In the genomic region with DNA sequence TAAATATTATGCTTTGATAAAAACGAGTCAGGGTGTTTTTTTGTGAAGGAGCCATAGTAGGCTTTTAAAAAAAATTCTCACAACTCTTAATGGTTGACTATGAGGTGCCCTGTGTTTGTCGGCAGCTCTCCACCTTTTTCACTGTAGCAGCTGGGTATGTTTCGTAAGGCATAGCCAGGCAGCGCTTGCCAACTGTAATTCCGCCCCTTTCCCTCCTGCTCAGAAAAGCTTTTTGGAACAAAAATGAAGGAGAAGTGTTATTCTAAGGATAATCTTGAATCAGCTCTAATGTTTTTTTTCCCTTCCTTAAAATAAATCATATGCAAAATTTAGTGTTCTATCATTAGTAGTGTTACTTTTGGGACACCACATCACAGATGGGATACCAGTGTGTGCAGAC, we compare ENCODE assay signal across 22 cellular contexts. TPM values are rescaled to one million over a fixed set of nuclear protein-coding genes. Genes with fewer than 3 reads are reported as not detected.
A peak's percentile ranks its signal among the peaks of the same experiment; 100 is the strongest.
DNase-seq lines count a peak whose midpoint lies in the region; ATAC-seq and TF ChIP-seq lines count a peak whose summit lies in the region.
"Had no signal": no experiment of that assay in that cellular context is flagged by ENCODE, and none has a peak within 500 bp of the region (broad histone marks: within the 10 kb centered on the region; RNA-seq: fewer than 3 reads in every experiment).

No MANE protein-coding gene starts in this region.

- H3K4me3 Mint-ChIP-seq in endodermal cell = no peak overlapping the region
- H3K4me3 Mint-ChIP-seq in progenitor cell of endocrine pancreas (ENCODE audit: low read depth) = no peak overlapping the region
- no peak overlapping the region for H3K4me3 Mint-ChIP-seq in stimulated activated naive CD8-positive, alpha-beta T cell treated with anti-CD3 and anti-CD28 coated beads, Interleukin-15, amount 100 ng/mL, for 72 hours
- H3K4me3 Mint-ChIP-seq: B cell; CD4-positive, CD25-positive, alpha-beta regulatory T cell; CD8-positive, alpha-beta T cell; GM23338; H9 had no signal

- H3K36me3 ChIP-seq in endodermal cell (ENCODE audit: control insufficient read depth, insufficient read depth, low read length) = peaks cover 80% of the 10 kb centered on the region

- ATAC-seq in stimulated activated naive CD8-positive, alpha-beta T cell treated with anti-CD3 and anti-CD28 coated beads, Interleukin-15, amount 100 ng/mL, for 72 hours = no peak
- no peak for ATAC-seq in HG03378 (IDR thresholded peaks at IDR 0.05; ENCODE audit: unreplicated experiment)
- ATAC-seq: CD8-positive, alpha-beta T cell; GM12878; GM23338; HCT116 had no signal

- 91 to 100% methylated on average over 2 to 5 of the region's 5 CpGs for WGBS in endodermal cell (ENCODE audit: insufficient coverage in 1 of 2, insufficient read length in 1 of 2), 2 experiments

- H3K9ac ChIP-seq in endodermal cell (ENCODE audit: extremely low read depth, low read length, poor library complexity, severe bottlenecking) = no peak overlapping the region
- H3K9ac ChIP-seq: BLaER1 had no signal

- H3K27me3 Mint-ChIP-seq in endodermal cell (ENCODE audit: insufficient read depth) = no peaks in the 10 kb centered on the region
- no peaks in the 10 kb centered on the region for H3K27me3 Mint-ChIP-seq in progenitor cell of endocrine pancreas
- H3K27me3 Mint-ChIP-seq in stimulated activated naive CD8-positive, alpha-beta T cell treated with anti-CD3 and anti-CD28 coated beads, Interleukin-15, amount 100 ng/mL, for 72 hours = no peaks in the 10 kb centered on the region
- H3K27me3 Mint-ChIP-seq: B cell; CD4-positive, CD25-positive, alpha-beta regulatory T cell had no signal

- H3K36me3 Mint-ChIP-seq in endodermal cell (ENCODE audit: low read depth) = peaks cover 61% of the 10 kb centered on the region
- peaks cover 44% of the 10 kb centered on the region for H3K36me3 Mint-ChIP-seq in progenitor cell of endocrine pancreas (ENCODE audit: insufficient read depth)

- H3K4me1 Mint-ChIP-seq in endodermal cell = peaks cover 13% of the 10 kb centered on the region
- H3K4me1 Mint-ChIP-seq in progenitor cell of endocrine pancreas (ENCODE audit: low read depth) = peaks cover 20% of the 10 kb centered on the region
- H3K4me1 Mint-ChIP-seq in stimulated activated naive CD8-positive, alpha-beta T cell treated with anti-CD3 and anti-CD28 coated beads, Interleukin-15, amount 100 ng/mL, for 72 hours = no peaks in the 10 kb centered on the region
- H3K4me1 Mint-ChIP-seq: B cell, GM23338 had no signal

- H3K27me3 ChIP-seq in endodermal cell (ENCODE audit: control insufficient read depth, insufficient read depth, low read length, poor library complexity, severe bottlenecking) = no peaks in the 10 kb centered on the region
- H3K27me3 ChIP-seq: BLaER1 had no signal

- peaks cover 13% of the 10 kb centered on the region for H3K4me1 ChIP-seq in endodermal cell (ENCODE audit: control insufficient read depth, insufficient read depth, low read length)
- H3K4me1 ChIP-seq: BLaER1 had no signal

- H3K9me3 Mint-ChIP-seq in endodermal cell (no peaks in the 10 kb centered on the region), progenitor cell of endocrine pancreas (ENCODE audit: low read depth) (no peaks in the 10 kb centered on the region)
- no peaks in the 10 kb centered on the region for H3K9me3 Mint-ChIP-seq in stimulated activated naive CD8-positive, alpha-beta T cell treated with anti-CD3 and anti-CD28 coated beads, Interleukin-15, amount 100 ng/mL, for 72 hours
- H3K9me3 Mint-ChIP-seq: CD4-positive, CD25-positive, alpha-beta regulatory T cell; CD8-positive, alpha-beta T cell; GM23338; H9 had no signal

- no peaks in the 10 kb centered on the region for H3K9me3 ChIP-seq in endodermal cell (ENCODE audit: control insufficient read depth, low read length)
- H3K9me3 ChIP-seq: BLaER1, Caco-2 had no signal

- H3K27ac Mint-ChIP-seq in endodermal cell (peak overlapping the region; percentile 28), progenitor cell of endocrine pancreas (peak overlapping the region; percentile 45)
- no peak overlapping the region for H3K27ac Mint-ChIP-seq in stimulated activated naive CD8-positive, alpha-beta T cell treated with anti-CD3 and anti-CD28 coated beads, Interleukin-15, amount 100 ng/mL, for 72 hours
- H3K27ac Mint-ChIP-seq: B cell; CD8-positive, alpha-beta T cell; GM23338; H9 had no signal

- H3K27ac ChIP-seq in endodermal cell (ENCODE audit: low read depth, low read length) = no peak overlapping the region
- H3K27ac ChIP-seq: BLaER1, C4-2B had no signal

- TF ChIP-seq CTCF in endodermal cell (conservative IDR thresholded peaks at IDR 0.05) (no peak), progenitor cell of endocrine pancreas (IDR thresholded peaks at IDR 0.05; ENCODE audit: unreplicated experiment) (no peak)

- no peak for DNase-seq in endodermal cell
- peak; percentile 71 for DNase-seq in middle frontal gyrus (ENCODE audit: extremely low spot score, low spot score)
- no peak for DNase-seq in progenitor cell of endocrine pancreas (ENCODE audit: low spot score, unreplicated experiment)
- no peak for DNase-seq in T-helper 1 cell
- DNase-seq in stimulated activated naive CD8-positive, alpha-beta T cell treated with anti-CD3 and anti-CD28 coated beads, Interleukin-15, amount 100 ng/mL, for 72 hours = no peak
- DNase-seq: Caco-2; CD4-positive, CD25-positive, alpha-beta regulatory T cell; CD8-positive, alpha-beta T cell; DMS153; DMS79; EL; GDM1; H9 had no signal

- H3K4me3 ChIP-seq in endodermal cell (ENCODE audit: low read length) = no peak overlapping the region
- H3K4me3 ChIP-seq: BLaER1, GM12878, GM23338 had no signal

RNA-seq across cellular contexts. Expression of a gene that starts 21.2 kb away (rescaled TPM):
- total RNA-seq in endodermal cell = 10 to 100 TPM; 17.7 to 20.3 TPM
- polyA plus RNA-seq in endodermal cell (2013, experiment 1 of 2) = 20.2 TPM
- 17.9 TPM for polyA plus RNA-seq in endodermal cell (2013, experiment 2 of 2)
- total RNA-seq in progenitor cell of endocrine pancreas = 28.5 and 28.9 TPM in 2 replicates

RNA-seq across cellular contexts. Expression of a gene that starts 21.3 kb away (rescaled TPM):
- total RNA-seq in endodermal cell (under 1 TPM; 0.15 to 0.22 TPM), progenitor cell of endocrine pancreas (not detected in 2 replicates)
- polyA plus RNA-seq in endodermal cell (2013, experiment 1 of 2) = not detected
- not detected for polyA plus RNA-seq in endodermal cell (2013, experiment 2 of 2)
- total RNA-seq: A172, H4 had no signal
- polyA plus RNA-seq: GM23338 had no signal

Comparison
In these comparisons a context has a peak if more than half of its experiments do, and no peak if none do; other contexts are left out.
1. H3K27ac Mint-ChIP-seq: peak in endodermal cell (single experiment) and progenitor cell of endocrine pancreas (single experiment); none in stimulated activated naive CD8-positive, alpha-beta T cell treated with anti-CD3 and anti-CD28 coated beads, Interleukin-15, amount 100 ng/mL, for 72 hours (0 of 2).